In the genomic region with DNA sequence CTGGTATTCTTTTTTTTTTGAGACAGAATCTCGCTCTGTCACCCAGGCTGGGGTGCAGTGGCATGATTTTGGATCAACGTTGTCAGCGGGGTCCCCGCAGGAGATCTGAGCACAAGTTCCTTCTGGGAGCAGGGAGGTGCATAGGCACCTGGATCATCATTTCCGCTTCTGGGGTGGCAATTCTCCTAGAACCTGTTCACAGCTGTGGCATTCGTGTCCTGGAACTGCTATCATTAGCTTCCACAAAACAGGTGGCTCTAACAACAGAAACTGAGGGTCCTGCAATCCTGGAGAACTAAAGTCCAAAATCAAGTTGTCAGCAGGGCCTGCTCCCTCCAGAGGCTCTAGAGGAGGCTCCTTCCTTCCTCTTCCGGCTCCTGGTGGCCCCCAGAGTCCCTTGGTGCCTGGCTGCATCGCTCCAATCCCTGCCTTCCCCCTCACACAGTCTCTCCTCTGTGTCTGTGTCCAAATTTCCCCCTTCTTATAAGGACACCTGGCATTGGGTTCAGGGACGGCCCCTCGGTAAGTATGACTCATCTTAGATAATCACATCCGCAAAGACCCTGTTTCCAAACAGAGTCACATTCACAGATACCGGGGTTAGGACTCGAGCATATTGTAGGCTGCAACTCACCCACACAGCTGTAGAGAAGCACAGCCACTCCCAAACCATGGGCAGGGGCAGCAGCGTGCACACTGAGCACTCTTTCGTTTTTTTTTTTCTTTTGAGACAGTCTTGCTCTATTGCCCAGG, we compare ENCODE assay signal across 1 cellular context.
TF ChIP-seq lines count a peak whose summit lies in the region.

No MANE protein-coding gene starts in this region.

TF ChIP-seq in K562, 482 proteins besides CTCF, POLR2A, EP300 and RAD21 (continues in another document):
- TF ChIP-seq, protein P1, sequence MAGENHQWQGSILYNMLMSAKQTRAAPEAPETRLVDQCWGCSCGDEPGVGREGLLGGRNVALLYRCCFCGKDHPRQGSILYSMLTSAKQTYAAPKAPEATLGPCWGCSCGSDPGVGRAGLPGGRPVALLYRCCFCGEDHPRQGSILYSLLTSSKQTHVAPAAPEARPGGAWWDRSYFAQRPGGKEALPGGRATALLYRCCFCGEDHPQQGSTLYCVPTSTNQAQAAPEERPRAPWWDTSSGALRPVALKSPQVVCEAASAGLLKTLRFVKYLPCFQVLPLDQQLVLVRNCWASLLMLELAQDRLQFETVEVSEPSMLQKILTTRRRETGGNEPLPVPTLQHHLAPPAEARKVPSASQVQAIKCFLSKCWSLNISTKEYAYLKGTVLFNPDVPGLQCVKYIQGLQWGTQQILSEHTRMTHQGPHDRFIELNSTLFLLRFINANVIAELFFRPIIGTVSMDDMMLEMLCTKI (IDR thresholded peaks at IDR 0.05; ENCODE audit: partially characterized antibody), result no peak
- TF ChIP-seq CBFA2T3 (IDR thresholded peaks at IDR 0.05), result peak; percentile 41; the same call in 1 of the 2 replicates
- TF ChIP-seq, protein P2, sequence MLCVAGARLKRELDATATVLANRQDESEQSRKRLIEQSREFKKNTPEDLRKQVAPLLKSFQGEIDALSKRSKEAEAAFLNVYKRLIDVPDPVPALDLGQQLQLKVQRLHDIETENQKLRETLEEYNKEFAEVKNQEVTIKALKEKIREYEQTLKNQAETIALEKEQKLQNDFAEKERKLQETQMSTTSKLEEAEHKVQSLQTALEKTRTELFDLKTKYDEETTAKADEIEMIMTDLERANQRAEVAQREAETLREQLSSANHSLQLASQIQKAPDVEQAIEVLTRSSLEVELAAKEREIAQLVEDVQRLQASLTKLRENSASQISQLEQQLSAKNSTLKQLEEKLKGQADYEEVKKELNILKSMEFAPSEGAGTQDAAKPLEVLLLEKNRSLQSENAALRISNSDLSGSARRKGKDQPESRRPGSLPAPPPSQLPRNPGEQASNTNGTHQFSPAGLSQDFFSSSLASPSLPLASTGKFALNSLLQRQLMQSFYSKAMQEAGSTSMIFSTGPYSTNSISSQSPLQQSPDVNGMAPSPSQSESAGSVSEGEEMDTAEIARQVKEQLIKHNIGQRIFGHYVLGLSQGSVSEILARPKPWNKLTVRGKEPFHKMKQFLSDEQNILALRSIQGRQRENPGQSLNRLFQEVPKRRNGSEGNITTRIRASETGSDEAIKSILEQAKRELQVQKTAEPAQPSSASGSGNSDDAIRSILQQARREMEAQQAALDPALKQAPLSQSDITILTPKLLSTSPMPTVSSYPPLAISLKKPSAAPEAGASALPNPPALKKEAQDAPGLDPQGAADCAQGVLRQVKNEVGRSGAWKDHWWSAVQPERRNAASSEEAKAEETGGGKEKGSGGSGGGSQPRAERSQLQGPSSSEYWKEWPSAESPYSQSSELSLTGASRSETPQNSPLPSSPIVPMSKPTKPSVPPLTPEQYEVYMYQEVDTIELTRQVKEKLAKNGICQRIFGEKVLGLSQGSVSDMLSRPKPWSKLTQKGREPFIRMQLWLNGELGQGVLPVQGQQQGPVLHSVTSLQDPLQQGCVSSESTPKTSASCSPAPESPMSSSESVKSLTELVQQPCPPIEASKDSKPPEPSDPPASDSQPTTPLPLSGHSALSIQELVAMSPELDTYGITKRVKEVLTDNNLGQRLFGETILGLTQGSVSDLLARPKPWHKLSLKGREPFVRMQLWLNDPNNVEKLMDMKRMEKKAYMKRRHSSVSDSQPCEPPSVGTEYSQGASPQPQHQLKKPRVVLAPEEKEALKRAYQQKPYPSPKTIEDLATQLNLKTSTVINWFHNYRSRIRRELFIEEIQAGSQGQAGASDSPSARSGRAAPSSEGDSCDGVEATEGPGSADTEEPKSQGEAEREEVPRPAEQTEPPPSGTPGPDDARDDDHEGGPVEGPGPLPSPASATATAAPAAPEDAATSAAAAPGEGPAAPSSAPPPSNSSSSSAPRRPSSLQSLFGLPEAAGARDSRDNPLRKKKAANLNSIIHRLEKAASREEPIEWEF (CRISPR knock-in tag; IDR thresholded peaks at IDR 0.05), result no peak
- TF ChIP-seq FOXP1 (CRISPR knock-in tag; IDR thresholded peaks at IDR 0.05), result no peak
- TF ChIP-seq TEAD2 (tag; IDR thresholded peaks at IDR 0.05), result no peak
- TF ChIP-seq, protein P3, sequence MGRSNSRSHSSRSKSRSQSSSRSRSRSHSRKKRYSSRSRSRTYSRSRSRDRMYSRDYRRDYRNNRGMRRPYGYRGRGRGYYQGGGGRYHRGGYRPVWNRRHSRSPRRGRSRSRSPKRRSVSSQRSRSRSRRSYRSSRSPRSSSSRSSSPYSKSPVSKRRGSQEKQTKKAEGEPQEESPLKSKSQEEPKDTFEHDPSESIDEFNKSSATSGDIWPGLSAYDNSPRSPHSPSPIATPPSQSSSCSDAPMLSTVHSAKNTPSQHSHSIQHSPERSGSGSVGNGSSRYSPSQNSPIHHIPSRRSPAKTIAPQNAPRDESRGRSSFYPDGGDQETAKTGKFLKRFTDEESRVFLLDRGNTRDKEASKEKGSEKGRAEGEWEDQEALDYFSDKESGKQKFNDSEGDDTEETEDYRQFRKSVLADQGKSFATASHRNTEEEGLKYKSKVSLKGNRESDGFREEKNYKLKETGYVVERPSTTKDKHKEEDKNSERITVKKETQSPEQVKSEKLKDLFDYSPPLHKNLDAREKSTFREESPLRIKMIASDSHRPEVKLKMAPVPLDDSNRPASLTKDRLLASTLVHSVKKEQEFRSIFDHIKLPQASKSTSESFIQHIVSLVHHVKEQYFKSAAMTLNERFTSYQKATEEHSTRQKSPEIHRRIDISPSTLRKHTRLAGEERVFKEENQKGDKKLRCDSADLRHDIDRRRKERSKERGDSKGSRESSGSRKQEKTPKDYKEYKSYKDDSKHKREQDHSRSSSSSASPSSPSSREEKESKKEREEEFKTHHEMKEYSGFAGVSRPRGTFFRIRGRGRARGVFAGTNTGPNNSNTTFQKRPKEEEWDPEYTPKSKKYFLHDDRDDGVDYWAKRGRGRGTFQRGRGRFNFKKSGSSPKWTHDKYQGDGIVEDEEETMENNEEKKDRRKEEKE (IDR thresholded peaks at IDR 0.05; ENCODE audit: borderline replicate concordance in 1 of 2, control insufficient read depth in 1 of 2, low read depth in 2 of 2, low read length in 1 of 2), result no peak
- TF ChIP-seq, protein P4, sequence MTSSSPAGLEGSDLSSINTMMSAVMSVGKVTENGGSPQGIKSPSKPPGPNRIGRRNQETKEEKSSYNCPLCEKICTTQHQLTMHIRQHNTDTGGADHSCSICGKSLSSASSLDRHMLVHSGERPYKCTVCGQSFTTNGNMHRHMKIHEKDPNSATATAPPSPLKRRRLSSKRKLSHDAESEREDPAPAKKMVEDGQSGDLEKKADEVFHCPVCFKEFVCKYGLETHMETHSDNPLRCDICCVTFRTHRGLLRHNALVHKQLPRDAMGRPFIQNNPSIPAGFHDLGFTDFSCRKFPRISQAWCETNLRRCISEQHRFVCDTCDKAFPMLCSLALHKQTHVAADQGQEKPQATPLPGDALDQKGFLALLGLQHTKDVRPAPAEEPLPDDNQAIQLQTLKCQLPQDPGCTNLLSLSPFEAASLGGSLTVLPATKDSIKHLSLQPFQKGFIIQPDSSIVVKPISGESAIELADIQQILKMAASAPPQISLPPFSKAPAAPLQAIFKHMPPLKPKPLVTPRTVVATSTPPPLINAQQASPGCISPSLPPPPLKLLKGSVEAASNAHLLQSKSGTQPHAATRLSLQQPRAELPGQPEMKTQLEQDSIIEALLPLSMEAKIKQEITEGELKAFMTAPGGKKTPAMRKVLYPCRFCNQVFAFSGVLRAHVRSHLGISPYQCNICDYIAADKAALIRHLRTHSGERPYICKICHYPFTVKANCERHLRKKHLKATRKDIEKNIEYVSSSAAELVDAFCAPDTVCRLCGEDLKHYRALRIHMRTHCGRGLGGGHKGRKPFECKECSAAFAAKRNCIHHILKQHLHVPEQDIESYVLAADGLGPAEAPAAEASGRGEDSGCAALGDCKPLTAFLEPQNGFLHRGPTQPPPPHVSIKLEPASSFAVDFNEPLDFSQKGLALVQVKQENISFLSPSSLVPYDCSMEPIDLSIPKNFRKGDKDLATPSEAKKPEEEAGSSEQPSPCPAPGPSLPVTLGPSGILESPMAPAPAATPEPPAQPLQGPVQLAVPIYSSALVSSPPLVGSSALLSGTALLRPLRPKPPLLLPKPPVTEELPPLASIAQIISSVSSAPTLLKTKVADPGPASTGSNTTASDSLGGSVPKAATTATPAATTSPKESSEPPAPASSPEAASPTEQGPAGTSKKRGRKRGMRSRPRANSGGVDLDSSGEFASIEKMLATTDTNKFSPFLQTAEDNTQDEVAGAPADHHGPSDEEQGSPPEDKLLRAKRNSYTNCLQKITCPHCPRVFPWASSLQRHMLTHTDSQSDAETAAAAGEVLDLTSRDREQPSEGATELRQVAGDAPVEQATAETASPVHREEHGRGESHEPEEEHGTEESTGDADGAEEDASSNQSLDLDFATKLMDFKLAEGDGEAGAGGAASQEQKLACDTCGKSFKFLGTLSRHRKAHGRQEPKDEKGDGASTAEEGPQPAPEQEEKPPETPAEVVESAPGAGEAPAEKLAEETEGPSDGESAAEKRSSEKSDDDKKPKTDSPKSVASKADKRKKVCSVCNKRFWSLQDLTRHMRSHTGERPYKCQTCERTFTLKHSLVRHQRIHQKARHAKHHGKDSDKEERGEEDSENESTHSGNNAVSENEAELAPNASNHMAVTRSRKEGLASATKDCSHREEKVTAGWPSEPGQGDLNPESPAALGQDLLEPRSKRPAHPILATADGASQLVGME (CRISPR knock-in tag; IDR thresholded peaks at IDR 0.05), result no peak
- TF ChIP-seq ZNF134 (CRISPR knock-in tag; conservative IDR thresholded peaks at IDR 0.05), result no peak
- no peak for TF ChIP-seq FOXJ3 (CRISPR knock-in tag; IDR thresholded peaks at IDR 0.05)
- TF ChIP-seq PHF20 (IDR thresholded peaks at IDR 0.05; ENCODE audit: partially characterized antibody), result no peak
- TF ChIP-seq CTBP1 (IDR thresholded peaks at IDR 0.05; ENCODE audit: borderline replicate concordance), result 0 out of 2 replicates have a peak, but pooled peaks have one; percentile 38
- peak; percentile 80 for TF ChIP-seq FOSL1 (tag; conservative IDR thresholded peaks at IDR 0.05)
- TF ChIP-seq POLR3G (IDR thresholded peaks at IDR 0.05; ENCODE audit: extremely low read depth, insufficient read length, insufficient replicate concordance), result no peak
- no peak for TF ChIP-seq ZNF431 (CRISPR knock-in tag; IDR thresholded peaks at IDR 0.05)
- TF ChIP-seq DACH1 (IDR thresholded peaks at IDR 0.05; ENCODE audit: partially characterized antibody), result no peak
- no peak for TF ChIP-seq COPS2 (conservative IDR thresholded peaks at IDR 0.05)
- no peak for TF ChIP-seq ZNF146 (CRISPR knock-in tag; IDR thresholded peaks at IDR 0.05; ENCODE audit: unreplicated experiment)
- TF ChIP-seq ZEB2 (IDR thresholded peaks at IDR 0.05), result 0 out of 2 replicates have a peak, but pooled peaks have one; percentile 28
- no peak for TF ChIP-seq CREB1 (IDR thresholded peaks at IDR 0.05)
- no peak for TF ChIP-seq CREB1 (CRISPR knock-in tag; IDR thresholded peaks at IDR 0.05)
- no peak for TF ChIP-seq ZFP1 (CRISPR knock-in tag; IDR thresholded peaks at IDR 0.05)
- peak; percentile 40; the same call in 1 of the 2 replicates for TF ChIP-seq ZNF121 (CRISPR knock-in tag; conservative IDR thresholded peaks at IDR 0.05)
- TF ChIP-seq, protein P5, sequence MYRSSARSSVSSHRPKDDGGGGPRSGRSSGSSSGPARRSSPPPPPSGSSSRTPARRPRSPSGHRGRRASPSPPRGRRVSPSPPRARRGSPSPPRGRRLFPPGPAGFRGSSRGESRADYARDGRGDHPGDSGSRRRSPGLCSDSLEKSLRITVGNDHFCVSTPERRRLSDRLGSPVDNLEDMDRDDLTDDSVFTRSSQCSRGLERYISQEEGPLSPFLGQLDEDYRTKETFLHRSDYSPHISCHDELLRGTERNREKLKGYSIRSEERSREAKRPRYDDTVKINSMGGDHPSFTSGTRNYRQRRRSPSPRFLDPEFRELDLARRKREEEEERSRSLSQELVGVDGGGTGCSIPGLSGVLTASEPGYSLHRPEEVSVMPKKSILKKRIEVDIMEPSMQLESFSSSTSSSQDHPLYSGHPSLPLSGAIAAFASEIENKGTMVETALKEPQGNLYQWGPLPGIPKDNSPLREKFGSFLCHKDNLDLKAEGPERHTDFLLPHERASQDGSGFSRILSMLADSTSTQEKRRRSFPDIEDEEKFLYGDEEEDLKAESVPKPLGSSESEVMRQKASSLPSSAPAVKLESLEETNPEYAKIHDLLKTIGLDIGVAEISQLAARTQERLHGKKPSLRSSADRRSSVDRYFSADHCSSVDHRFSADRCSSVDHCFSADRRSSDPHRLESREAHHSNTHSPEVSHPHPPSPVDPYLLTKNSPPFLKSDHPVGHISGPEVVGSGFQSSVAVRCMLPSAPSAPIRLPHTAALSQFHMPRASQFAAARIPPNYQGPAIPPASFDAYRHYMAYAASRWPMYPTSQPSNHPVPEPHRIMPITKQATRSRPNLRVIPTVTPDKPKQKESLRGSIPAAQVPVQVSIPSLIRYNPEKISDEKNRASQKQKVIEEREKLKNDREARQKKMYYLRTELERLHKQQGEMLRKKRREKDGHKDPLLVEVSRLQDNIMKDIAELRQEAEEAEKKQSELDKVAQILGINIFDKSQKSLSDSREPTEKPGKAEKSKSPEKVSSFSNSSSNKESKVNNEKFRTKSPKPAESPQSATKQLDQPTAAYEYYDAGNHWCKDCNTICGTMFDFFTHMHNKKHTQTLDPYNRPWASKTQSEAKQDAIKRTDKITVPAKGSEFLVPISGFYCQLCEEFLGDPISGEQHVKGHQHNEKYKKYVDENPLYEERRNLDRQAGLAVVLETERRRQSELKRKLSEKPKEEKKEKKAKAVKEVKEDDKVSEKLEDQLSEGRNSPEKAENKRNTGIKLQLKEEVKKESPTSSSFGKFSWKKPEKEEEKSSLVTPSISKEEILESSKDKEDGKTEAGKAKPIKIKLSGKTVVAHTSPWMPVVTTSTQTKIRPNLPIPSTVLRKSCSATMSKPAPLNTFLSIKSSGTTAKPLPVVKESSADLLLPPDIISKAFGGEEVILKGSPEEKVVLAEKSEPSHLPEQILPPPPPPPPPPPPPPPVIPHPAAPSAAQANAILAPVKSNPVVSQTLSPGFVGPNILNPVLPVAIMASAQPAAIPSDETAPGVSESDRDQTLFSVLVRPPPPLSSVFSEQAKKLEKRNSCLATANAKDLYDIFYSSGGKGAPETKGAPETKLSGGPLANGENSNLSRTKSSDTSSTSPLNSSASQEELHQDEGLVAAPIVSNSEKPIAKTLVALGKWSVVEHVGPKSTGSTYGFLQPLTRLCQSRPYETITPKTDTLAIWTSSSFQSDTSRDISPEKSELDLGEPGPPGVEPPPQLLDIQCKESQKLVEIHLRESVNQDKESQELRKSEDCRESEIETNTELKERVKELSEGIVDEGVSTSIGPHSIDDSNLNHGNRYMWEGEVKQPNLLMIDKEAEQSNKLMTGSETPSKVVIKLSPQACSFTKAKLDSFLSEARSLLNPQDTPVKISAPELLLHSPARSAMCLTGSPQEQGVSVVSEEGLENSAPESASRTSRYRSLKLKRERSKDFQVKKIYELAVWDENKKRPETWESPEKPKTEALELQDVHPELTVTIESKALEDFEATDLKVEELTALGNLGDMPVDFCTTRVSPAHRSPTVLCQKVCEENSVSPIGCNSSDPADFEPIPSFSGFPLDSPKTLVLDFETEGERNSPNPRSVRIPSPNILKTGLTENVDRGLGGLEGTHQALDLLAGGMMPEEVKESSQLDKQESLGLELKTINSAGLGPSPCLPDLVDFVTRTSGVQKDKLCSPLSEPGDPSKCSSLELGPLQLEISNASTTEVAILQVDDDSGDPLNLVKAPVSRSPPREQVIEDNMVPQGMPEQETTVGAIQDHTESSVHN (IDR thresholded peaks at IDR 0.05; ENCODE audit: borderline replicate concordance in 1 of 2, low read depth in 1 of 2), result no peak
- peak; percentile 78; the same call in 1 of the 2 replicates for TF ChIP-seq SMARCA4 (IDR thresholded peaks at IDR 0.05)
- TF ChIP-seq MTA2 (IDR thresholded peaks at IDR 0.05; ENCODE audit: low read depth), result no peak
- TF ChIP-seq JUND (IDR thresholded peaks at IDR 0.05; ENCODE audit: borderline replicate concordance, low read depth, low read length), result peak; percentile 97
- TF ChIP-seq JUND (tag; IDR thresholded peaks at IDR 0.05; ENCODE audit: borderline replicate concordance, low read depth, low read length), result peak; percentile 81; the same call in 1 of the 3 replicates
